ENCODE assay signal across 8 cellular contexts in genomic region chr6:137233561-137234504, GRCh38. TPM values are rescaled to one million over a fixed set of nuclear protein-coding genes. Genes with fewer than 3 reads are reported as not detected.
DNase-seq lines count a peak whose midpoint lies in the region; ATAC-seq and TF ChIP-seq lines count a peak whose summit lies in the region.

No MANE protein-coding gene starts in this region.

- no peak for TF ChIP-seq POLR2A in vagina (IDR thresholded peaks at IDR 0.05)

- H4K20me1 ChIP-seq in BLaER1 treated with 17β-estradiol and CSF1 and Interleukin-3, amounts not matched to agents 10 nM and 100 nM = no peaks in the 10 kb centered on the region

- no peak for TF ChIP-seq CTCF in left lung (IDR thresholded peaks at IDR 0.05)
- TF ChIP-seq CTCF in vagina (IDR thresholded peaks at IDR 0.05) = no peak

- ATAC-seq in left lung = peak; percentile 64
- ATAC-seq in HG03571 (IDR thresholded peaks at IDR 0.05; ENCODE audit: unreplicated experiment) = no peak

- DNase-seq in LoVo (ENCODE audit: low spot score) = peak; percentile 91
- DNase-seq in astrocyte of the hippocampus (ENCODE audit: low read depth, low spot score) = peak; percentile 71
- DNase-seq in left lung = no peak
- no peak for DNase-seq in vagina (ENCODE audit: extremely low spot score in 2 of 2)
- DNase-seq in NCI-H1694 treated with DMSO at 0.1 percent for 48 hours (lab: John Stamatoyannopoulos, UW) = no peak
- DNase-seq in NCI-H69 (lab: John Stamatoyannopoulos, UW) = no peak

- H3K9ac ChIP-seq in BLaER1 treated with 17β-estradiol and CSF1 and Interleukin-3, amounts not matched to agents 10 nM and 100 nM = peak overlapping the region in 9 of 11 experiments; percentile 20 to 68 (median 52); a peak in 15 of 22 replicates

- H3K27me3 ChIP-seq in BLaER1 treated with 17β-estradiol and CSF1 and Interleukin-3, amounts not matched to agents 10 nM and 100 nM = no peaks in the 10 kb centered on the region
- H3K27me3 ChIP-seq in left lung (no peaks in the 10 kb centered on the region), vagina (no peaks in the 10 kb centered on the region)

- H3K36me3 ChIP-seq in BLaER1 treated with 17β-estradiol and CSF1 and Interleukin-3, amounts not matched to agents 10 nM and 100 nM = peaks cover 0 to 6% (median 0%) of the 10 kb centered on the region in 11 experiments; a peak in 1 of 22 replicates
- H3K36me3 ChIP-seq in left lung = no peaks in the 10 kb centered on the region
- H3K36me3 ChIP-seq in vagina = no peaks in the 10 kb centered on the region

- intact Hi-C loops in left lung (cut with DNase I) (no loop called here), vagina (cut with DNase I) (no loop called here)

- peaks cover 15 to 33% (median 23%) of the 10 kb centered on the region in 11 experiments; a peak in 21 of 22 replicates for H3K9me3 ChIP-seq in BLaER1 treated with 17β-estradiol and CSF1 and Interleukin-3, amounts not matched to agents 10 nM and 100 nM (replicated peaks in 1 of 11)
- no peaks in the 10 kb centered on the region for H3K9me3 ChIP-seq in left lung
- H3K9me3 ChIP-seq in vagina = no peaks in the 10 kb centered on the region

- peak overlapping the region; percentile 61 to 94 (median 76) for H3K4me2 ChIP-seq in BLaER1 treated with 17β-estradiol and CSF1 and Interleukin-3, amounts not matched to agents 10 nM and 100 nM

- H3K4me3 ChIP-seq in BLaER1 treated with 17β-estradiol and CSF1 and Interleukin-3, amounts not matched to agents 10 nM and 100 nM = peak overlapping the region in 4 of 10 experiments; percentile 6 to 13 (median 10); a peak in 2 of 20 replicates
- H3K4me3 ChIP-seq in left lung (no peak overlapping the region), vagina (no peak overlapping the region)

- H3K4me1 ChIP-seq in BLaER1 treated with 17β-estradiol and CSF1 and Interleukin-3, amounts not matched to agents 10 nM and 100 nM = peaks cover 55 to 99% (median 61%) of the 10 kb centered on the region in 10 experiments
- H3K4me1 ChIP-seq in left lung (peaks cover 31 to 97% of the 10 kb centered on the region in 2 donors), vagina (peaks cover 37% of the 10 kb centered on the region)

- peak overlapping the region; percentile 62 to 86 (median 71) for H3K27ac ChIP-seq in BLaER1 treated with 17β-estradiol and CSF1 and Interleukin-3, amounts not matched to agents 10 nM and 100 nM
- peak overlapping the region; percentile 79 to 90 for H3K27ac ChIP-seq in left lung
- peak overlapping the region; percentile 67 for H3K27ac ChIP-seq in vagina

RNA-seq across cellular contexts. Expression of gene IFNGR1, which starts 14.6 kb away (rescaled TPM):
- 100 to 1,000 TPM; 131 to 171 TPM for total RNA-seq in left lung
- 76.6 TPM for total RNA-seq in vagina

Comparison
In these comparisons a context has a peak if more than half of its experiments do, and no peak if none do; other contexts are left out.
1. DNase-seq: peak in LoVo (single experiment) and astrocyte of the hippocampus (single experiment); none in left lung (0 of 2), vagina (0 of 2), NCI-H1694 treated with DMSO at 0.1 percent for 48 hours (single experiment) and NCI-H69 (single experiment).
2. Peak in every context shown above with its lines, with median percentiles within 50 percentile points of each other: H3K27ac ChIP-seq.